In genomic region chr10:73168486-73168844, GRCh38 we compare ENCODE assay signal across 8 cellular contexts. TPM values are rescaled to one million over a fixed set of nuclear protein-coding genes. Genes with fewer than 3 reads are reported as not detected.
DNase-seq lines count a peak whose midpoint lies in the region; ATAC-seq and TF ChIP-seq lines count a peak whose summit lies in the region.

No MANE protein-coding gene starts in this region.

- no peak for TF ChIP-seq CTCF in MM.1S (IDR thresholded peaks at IDR 0.05; ENCODE audit: low read length)
- no peak for TF ChIP-seq CTCF in coronary artery (IDR thresholded peaks at IDR 0.05)
- no peak for TF ChIP-seq CTCF in omental fat pad (IDR thresholded peaks at IDR 0.05)

- H3K79me2 ChIP-seq in MM.1S (ENCODE audit: low read length) = peaks cover 38% of the 10 kb centered on the region

- H3K27me3 ChIP-seq in MM.1S (replicated peaks; ENCODE audit: insufficient read depth, low read length) (no peaks in the 10 kb centered on the region), mucosa of rectum (ENCODE audit: control insufficient read depth in 2 of 2, insufficient read depth in 2 of 2, low read length in 2 of 2) (no peaks in the 10 kb centered on the region)

- ATAC-seq in GM19035 (IDR thresholded peaks at IDR 0.05; ENCODE audit: unreplicated experiment) = peak; percentile 7
- no peak for ATAC-seq in omental fat pad (ENCODE audit: low FRiP score)

- H3K27ac ChIP-seq in MM.1S (ENCODE audit: low read length) (peak overlapping the region; percentile 82; the same call in 1 of the 2 replicates), coronary artery (peak overlapping the region; percentile 96 to 98), mucosa of rectum (ENCODE audit: low read depth in 2 of 2, low read length in 2 of 2) (peak overlapping the region; percentile 87 to 95)

- peak overlapping the region; percentile 90 for H3K4me2 ChIP-seq in MM.1S (ENCODE audit: low read depth, low read length)

- H3K9ac ChIP-seq in MM.1S (ENCODE audit: low read length) = peak overlapping the region; percentile 79
- H3K9ac ChIP-seq in mucosa of rectum (ENCODE audit: low read depth in 1 of 2, low read length in 2 of 2) = peak overlapping the region; percentile 99

- DNase-seq in ACHN (peak; percentile 86), MM.1S (peak; percentile 14), coronary artery (ENCODE audit: low spot score) (no peak), HuH-7 (ENCODE audit: low spot score) (no peak), omental fat pad (ENCODE audit: low spot score) (no peak), globus pallidus (ENCODE audit: low spot score) (no peak)

- H3K9me3 ChIP-seq in MM.1S (replicated peaks; ENCODE audit: insufficient read depth, low read length) (no peaks in the 10 kb centered on the region), mucosa of rectum (ENCODE audit: control insufficient read depth in 2 of 2, low read length in 2 of 2) (no peaks in the 10 kb centered on the region)

- peak overlapping the region; percentile 94 for H3K4me3 ChIP-seq in MM.1S (ENCODE audit: low read length)
- H3K4me3 ChIP-seq in coronary artery = peak overlapping the region; percentile 96
- H3K4me3 ChIP-seq in mucosa of rectum (ENCODE audit: low read length in 2 of 2) = peak overlapping the region; percentile 100

- no peaks in the 10 kb centered on the region for H3K9me2 ChIP-seq in MM.1S (replicated peaks; ENCODE audit: insufficient read depth, low read length)

- peak overlapping the region; percentile 88 for H2AFZ ChIP-seq in MM.1S (ENCODE audit: low read length)

- in situ Hi-C loops in ACHN (cut with HindIII; ENCODE audit: low pct_ligation_motif_present, low pct_unique_long_range_greater_than_20kb, low sequenced_read_pairs) = no loop called here

- H3F3A ChIP-seq in MM.1S (ENCODE audit: insufficient read depth, low read length) = peaks cover 13% of the 10 kb centered on the region; the same call in 1 of the 2 replicates

- H3K36me3 ChIP-seq in MM.1S (replicated peaks; ENCODE audit: insufficient read depth, low read length) (no peaks in the 10 kb centered on the region; the same call in 1 of the 2 replicates), mucosa of rectum (ENCODE audit: control insufficient read depth in 2 of 2, insufficient read depth in 2 of 2, low read length in 2 of 2) (peaks cover 0 to 3% of the 10 kb centered on the region in 2 donors)

- H4K20me1 ChIP-seq in MM.1S (ENCODE audit: insufficient read depth, low read length) = no peaks in the 10 kb centered on the region

- H3K4me1 ChIP-seq in MM.1S (ENCODE audit: low read length) = peaks cover 4% of the 10 kb centered on the region; the same call in 1 of the 2 replicates
- peaks cover 10 to 16% of the 10 kb centered on the region in 2 donors for H3K4me1 ChIP-seq in mucosa of rectum (ENCODE audit: control insufficient read depth in 2 of 2, insufficient read depth in 2 of 2, low read length in 2 of 2)

RNA-seq across cellular contexts. Expression of gene FAM149B1, which starts 0.5 kb away (rescaled TPM):
- total RNA-seq in omental fat pad = 10 to 100 TPM; 14.2 to 20.0 (median 16.6) TPM

RNA-seq across cellular contexts. Expression of gene ECD, which starts 0.7 kb away (rescaled TPM):
- total RNA-seq in omental fat pad = 10 to 100 TPM; 24.9 to 43.4 (median 35.5) TPM

RNA-seq across cellular contexts. Expression of gene NUDT13, which starts 58.2 kb away (rescaled TPM):
- 1 to 10 TPM; 1.6 to 2.4 (median 2.2) TPM for total RNA-seq in omental fat pad

Comparison
In these comparisons a context has a peak if more than half of its experiments do, and no peak if none do; other contexts are left out.
1. DNase-seq: peak in ACHN (single experiment) and MM.1S (single experiment); none in coronary artery (single experiment), HuH-7 (single experiment), omental fat pad (single experiment) and globus pallidus (single experiment).
2. Peak in every context shown above with its lines, with median percentiles within 50 percentile points of each other: H3K27ac ChIP-seq and H3K4me3 ChIP-seq.